ENCODE assay signal across 8 cellular contexts in the genomic region with DNA sequence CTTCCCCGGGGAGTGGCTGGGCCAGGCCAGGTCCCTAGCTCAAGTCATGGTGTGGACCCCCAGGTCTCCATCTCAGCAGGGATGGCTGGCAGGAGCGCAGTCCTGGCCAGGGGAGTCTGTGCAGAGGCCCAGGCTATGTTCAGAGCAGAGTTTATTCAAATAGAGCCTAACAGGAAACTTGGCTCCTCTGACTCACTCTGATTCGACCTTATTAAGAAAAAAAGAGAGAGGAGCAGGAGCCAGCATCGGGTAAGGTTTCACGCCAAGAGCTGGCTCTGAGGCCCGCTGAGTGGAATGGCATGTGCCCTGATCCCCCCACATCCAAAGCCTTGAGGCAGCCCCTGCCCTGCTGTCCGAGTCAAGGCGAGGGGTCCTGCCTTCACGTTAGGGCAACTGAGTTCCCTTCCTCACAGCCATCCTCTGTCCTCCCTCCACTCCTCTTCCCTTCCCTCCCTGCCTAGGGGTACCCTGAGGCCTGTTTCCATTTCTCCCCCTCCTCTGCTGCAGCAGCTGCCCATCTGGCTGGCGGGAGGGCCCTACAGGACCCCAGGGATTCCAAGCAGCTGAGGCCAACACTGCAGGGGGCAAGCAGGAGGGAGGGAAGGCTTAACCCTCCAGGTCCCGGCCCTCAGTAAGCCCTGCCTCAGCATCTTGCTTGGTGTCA.
DNase-seq lines count a peak whose midpoint lies in the region; ATAC-seq and TF ChIP-seq lines count a peak whose summit lies in the region.

No MANE protein-coding gene starts in this region.

- ATAC-seq in effector memory CD8-positive, alpha-beta T cell (replicated peaks), result peak; percentile 23
- ATAC-seq in HG03280 (IDR thresholded peaks at IDR 0.05; ENCODE audit: unreplicated experiment) (no peak), HG03442 (IDR thresholded peaks at IDR 0.05; ENCODE audit: unreplicated experiment) (no peak)

- peak overlapping the region; percentile 45 to 84 for H3K27ac Mint-ChIP-seq in effector memory CD8-positive, alpha-beta T cell
- H3K27ac Mint-ChIP-seq in nephron progenitor cell, result peak overlapping the region; percentile 97

- peaks cover 14% of the 10 kb centered on the region for H3K36me3 Mint-ChIP-seq in effector memory CD8-positive, alpha-beta T cell (ENCODE audit: insufficient read depth)
- H3K36me3 Mint-ChIP-seq in nephron progenitor cell (ENCODE audit: low read depth), result peaks cover 5% of the 10 kb centered on the region

- H3K4me1 Mint-ChIP-seq in effector memory CD8-positive, alpha-beta T cell (ENCODE audit: low read depth in 2 of 2), result peaks cover 46 to 47% of the 10 kb centered on the region in 2 donors
- H3K4me1 Mint-ChIP-seq in nephron progenitor cell, result peaks cover 76% of the 10 kb centered on the region

- peak overlapping the region; percentile 48 to 50 for H3K4me3 Mint-ChIP-seq in effector memory CD8-positive, alpha-beta T cell
- H3K4me3 Mint-ChIP-seq in nephron progenitor cell, result peak overlapping the region; percentile 41

- TF ChIP-seq CTCF in nephron progenitor cell (IDR thresholded peaks at IDR 0.05), result no peak

- H3K9me3 Mint-ChIP-seq in effector memory CD8-positive, alpha-beta T cell, result no peaks in the 10 kb centered on the region
- H3K9me3 Mint-ChIP-seq in nephron progenitor cell, result no peaks in the 10 kb centered on the region

- peak; percentile 28 for DNase-seq in activated naive CD4-positive, alpha-beta T cell treated with Interleukin-2 at 50 U/mL for 16 hours
- DNase-seq in activated naive CD4-positive, alpha-beta T cell treated with anti-CD3 and anti-CD28 coated beads, Interleukin-2, amount 50 U/mL, for 16 hours, result no peak
- DNase-seq in T1000 (lab: John Stamatoyannopoulos, UW), result peak; percentile 57
- DNase-seq in effector memory CD8-positive, alpha-beta T cell, result no peak
- peak; percentile 31 for DNase-seq in nephron progenitor cell
- no peak for DNase-seq in DMS79 treated with DMSO at 0.1 percent for 48 hours (lab: John Stamatoyannopoulos, UW)

- no peaks in the 10 kb centered on the region for H3K27me3 Mint-ChIP-seq in effector memory CD8-positive, alpha-beta T cell
- H3K27me3 Mint-ChIP-seq in nephron progenitor cell (ENCODE audit: low read depth, poor library complexity), result peaks cover 8% of the 10 kb centered on the region

Comparison
In these comparisons a context has a peak if more than half of its experiments do, and no peak if none do; other contexts are left out.
1. DNase-seq: peak in activated naive CD4-positive, alpha-beta T cell treated with Interleukin-2 at 50 U/mL for 16 hours (single experiment), T1000 (single experiment) and nephron progenitor cell (single experiment); none in activated naive CD4-positive, alpha-beta T cell treated with anti-CD3 and anti-CD28 coated beads, Interleukin-2, amount 50 U/mL, for 16 hours (single experiment), effector memory CD8-positive, alpha-beta T cell (0 of 3) and DMS79 treated with DMSO at 0.1 percent for 48 hours (single experiment).